ENCODE assay signal across 9 cellular contexts in the genomic region with DNA sequence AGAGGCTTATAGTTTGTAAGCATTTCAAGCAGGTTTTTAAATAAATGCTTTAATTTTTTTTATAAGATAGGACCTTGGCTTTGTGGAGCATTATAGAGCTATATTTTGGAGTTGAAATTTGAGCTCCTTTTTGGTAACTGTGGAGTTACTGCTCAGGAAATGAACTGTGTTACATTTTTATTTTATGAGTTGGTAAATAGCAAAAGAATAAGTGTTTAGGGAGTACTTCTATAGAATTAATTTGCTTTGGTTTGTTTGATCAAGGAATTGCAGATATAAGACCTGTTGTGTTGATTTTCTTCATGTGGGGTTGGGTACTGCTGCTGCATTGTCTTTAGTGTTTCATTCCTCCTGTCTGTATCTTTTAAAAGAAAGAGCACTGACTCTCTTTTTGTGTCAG. TPM values are rescaled to one million over a fixed set of nuclear protein-coding genes. Genes with fewer than 3 reads are reported as not detected.
A peak's percentile ranks its signal among the peaks of the same experiment; 100 is the strongest.
DNase-seq lines count a peak whose midpoint lies in the region; ATAC-seq and TF ChIP-seq lines count a peak whose summit lies in the region.
"Had no signal": no experiment of that assay in that cellular context is flagged by ENCODE, and none has a peak within 500 bp of the region (broad histone marks: within the 10 kb centered on the region; RNA-seq: fewer than 3 reads in every experiment).

No MANE protein-coding gene starts in this region.

- intact Hi-C loops in ovary (cut with DNase I): loop anchor here in 3 of 4 donors (1.0 to 10.0 kb wide), 6 partner anchors 11 to 182 kb away; partner anchors contain the start of gene IFT81 (in 2 of the 3)

- no peak for ATAC-seq in RWPE2 (ENCODE audit: low read depth)

- H3K4me1 ChIP-seq in HAP-1: peaks cover 30% of the 10 kb centered on the region
- peaks cover 47% of the 10 kb centered on the region for H3K4me1 ChIP-seq in RWPE2 (ENCODE audit: insufficient read depth, poor library complexity, severe bottlenecking)
- peaks cover 51% of the 10 kb centered on the region for H3K4me1 ChIP-seq in skeletal muscle satellite cell (ENCODE audit: control insufficient read depth, insufficient read depth, low read length)
- peaks cover 10% of the 10 kb centered on the region for H3K4me1 ChIP-seq in ovary (ENCODE audit: insufficient read depth)

- H3K27ac ChIP-seq in RWPE2 (ENCODE audit: poor library complexity, severe bottlenecking): peak overlapping the region; percentile 89
- peak overlapping the region; percentile 94 for H3K27ac ChIP-seq in epithelial cell of prostate
- no peak overlapping the region for H3K27ac ChIP-seq in ovary

- TF ChIP-seq EP300 in ovary (IDR thresholded peaks at IDR 0.05): no peak

- H3K4me3 ChIP-seq in HAP-1 (peak overlapping the region; percentile 68), RWPE2 (ENCODE audit: severe bottlenecking) (peak overlapping the region; percentile 66), skeletal muscle satellite cell (ENCODE audit: low read length) (peak overlapping the region; percentile 83), ovary (no peak overlapping the region)

- H3K27me3 ChIP-seq in HAP-1 (ENCODE audit: low read depth): no peaks in the 10 kb centered on the region
- no peaks in the 10 kb centered on the region for H3K27me3 ChIP-seq in RWPE2 (ENCODE audit: insufficient read depth, poor library complexity, severe bottlenecking)
- no peaks in the 10 kb centered on the region for H3K27me3 ChIP-seq in skeletal muscle satellite cell (ENCODE audit: control insufficient read depth, insufficient read depth, low read length)
- H3K27me3 ChIP-seq in ovary: no peaks in the 10 kb centered on the region

- peak overlapping the region; percentile 95 for H3K9ac ChIP-seq in skeletal muscle satellite cell (ENCODE audit: low read depth, low read length)

- no peaks in the 10 kb centered on the region for H3K9me3 ChIP-seq in HAP-1
- no peaks in the 10 kb centered on the region for H3K9me3 ChIP-seq in RWPE2 (ENCODE audit: severe bottlenecking)
- H3K9me3 ChIP-seq in skeletal muscle satellite cell (replicated peaks; ENCODE audit: low read length): no peaks in the 10 kb centered on the region
- H3K9me3 ChIP-seq in ovary: no peaks in the 10 kb centered on the region

- peaks cover 59% of the 10 kb centered on the region for H3K36me3 ChIP-seq in HAP-1 (replicated peaks)
- peaks cover 77% of the 10 kb centered on the region for H3K36me3 ChIP-seq in RWPE2 (ENCODE audit: low read depth)
- H3K36me3 ChIP-seq in skeletal muscle satellite cell (ENCODE audit: insufficient read depth, low read length): peaks cover 54% of the 10 kb centered on the region
- H3K36me3 ChIP-seq in ovary: no peaks in the 10 kb centered on the region

- in situ Hi-C loops in HAP-1 (cut with MboI; ENCODE audit: low sequenced_read_pairs): loop anchor here (25.0 kb wide), 1 partner anchor 172 kb away; the partner anchor contains the start of gene IFT81

- no peak for TF ChIP-seq CTCF in RWPE2 (IDR thresholded peaks at IDR 0.05; ENCODE audit: poor library complexity, severe bottlenecking)
- TF ChIP-seq CTCF in ovary (IDR thresholded peaks at IDR 0.05): no peak

- TF ChIP-seq POLR2A in ovary (IDR thresholded peaks at IDR 0.05): no peak

- no peak for DNase-seq in HAP-1 (ENCODE audit: low spot score in 2 of 2)
- no peak for DNase-seq in RWPE2 (ENCODE audit: low spot score)
- DNase-seq in epithelial cell of prostate (ENCODE audit: low read depth, low spot score): no peak
- no peak for DNase-seq in NCI-H1930 (lab: John Stamatoyannopoulos, UW)
- no peak for DNase-seq in SKM-1 (lab: John Stamatoyannopoulos, UW; ENCODE audit: unreplicated experiment)
- no peak for DNase-seq in ovary
- DNase-seq: effector CD8-positive, alpha-beta T cell; SHP77 treated with DMSO at 0.1 percent for 48 hours had no signal

- peak overlapping the region; percentile 97 for H3K4me2 ChIP-seq in skeletal muscle satellite cell (ENCODE audit: low read length)

RNA-seq across cellular contexts. Expression of gene ATP2A2, which starts 3.5 kb away (rescaled TPM):
- 110 and 141 TPM in 2 replicates for total RNA-seq in skeletal muscle satellite cell (2012; rRNA removed)
- 100 to 1,000 TPM in 4 of 7 donors, 10 to 100 TPM in 3; 60.4 to 164 (median 137) TPM for total RNA-seq in ovary
- 100 to 1,000 TPM in 1 of 2 donors, 10 to 100 TPM in 1; 54.2 to 183 TPM for polyA plus RNA-seq in ovary

Comparison
In these comparisons a context has a peak if more than half of its experiments do, and no peak if none do; other contexts are left out.
1. H3K27ac ChIP-seq: peak in RWPE2 (single experiment) and epithelial cell of prostate (single experiment); none in ovary (0 of 2).